Comparison of ENCODE assay signal across 14 cellular contexts in the genomic region with DNA sequence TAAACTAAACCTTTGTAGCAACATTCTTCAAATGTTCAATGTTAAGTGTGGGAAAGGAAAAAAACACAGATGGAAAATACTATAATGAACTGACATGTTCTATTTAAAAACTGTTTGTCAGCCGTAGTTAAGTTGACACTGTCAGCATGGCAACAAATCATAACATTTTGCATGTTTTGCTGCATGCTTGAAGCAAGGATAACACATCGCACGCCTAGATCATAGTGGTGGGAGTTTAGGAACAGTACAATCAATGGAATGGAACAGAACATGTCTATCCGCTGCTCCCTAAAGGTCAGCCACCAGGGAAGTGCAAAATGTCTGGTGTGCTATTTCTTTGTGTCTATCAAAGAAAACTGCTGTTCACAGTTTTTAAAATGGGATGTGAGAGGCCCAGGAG.
"Had no signal": no experiment of that assay in that cellular context is flagged by ENCODE, and none has a peak within 500 bp of the region (broad histone marks: within the 10 kb centered on the region; RNA-seq: fewer than 3 reads in every experiment).

No MANE protein-coding gene starts in this region.

- H3K4me1 ChIP-seq: prostate gland, uterus had no signal

- H3K36me3 ChIP-seq: prostate gland, tibial artery, uterus had no signal

- H3K27me3 ChIP-seq: tibial artery, uterus had no signal

- H3K9me3 ChIP-seq: prostate gland, tibial artery, uterus had no signal

- ATAC-seq: activated CD8-positive, alpha-beta T cell treated with anti-CD3 and anti-CD28 coated beads, Interleukin-2, amount 10 ng/mL, durations not matched to agents 7 days and 5 days; left lobe of liver; stimulated activated memory B cell treated with anti-CD40 and anti-IgM and Interleukin-4, amounts not matched to agents 10 μg/mL and 1 μg/mL and 100 μg/mL, for 72 hours had no signal

- H3K4me3 ChIP-seq: prostate gland, tibial artery, uterus had no signal

- H3K27ac ChIP-seq: prostate gland, tibial artery, uterus had no signal

- DNase-seq: activated B cell treated with CpG ODN at 0.5 μM for 24 hours; activated CD4-positive, alpha-beta T cell treated with anti-CD3 and anti-CD28 coated beads for 48 hours; activated CD8-positive, alpha-beta memory T cell treated with anti-CD3 and anti-CD28 coated beads, Interleukin-2, amount 50 U/mL, for 4 hours; activated CD8-positive, alpha-beta T cell treated with anti-CD3 and anti-CD28 coated beads, Interleukin-2, amount 10 ng/mL, durations not matched to agents 7 days and 5 days; activated effector memory CD4-positive, alpha-beta T cell treated with anti-CD3 and anti-CD28 coated beads, Interleukin-2, amount 50 U/mL, for 16 hours; activated T-cell treated with anti-CD3 and anti-CD28 coated beads, Interleukin-2, amount 50 U/mL, for 48 hours; caudate nucleus; foreskin fibroblast; stimulated activated CD4-positive, alpha-beta T cell treated with anti-CD3 and anti-CD28 coated beads, Interleukin-2, amount 100 ng/mL, for 48 hours; tibial artery; uterus had no signal
